Comparison of ENCODE assay signal across 1 cellular context in the genomic region with DNA sequence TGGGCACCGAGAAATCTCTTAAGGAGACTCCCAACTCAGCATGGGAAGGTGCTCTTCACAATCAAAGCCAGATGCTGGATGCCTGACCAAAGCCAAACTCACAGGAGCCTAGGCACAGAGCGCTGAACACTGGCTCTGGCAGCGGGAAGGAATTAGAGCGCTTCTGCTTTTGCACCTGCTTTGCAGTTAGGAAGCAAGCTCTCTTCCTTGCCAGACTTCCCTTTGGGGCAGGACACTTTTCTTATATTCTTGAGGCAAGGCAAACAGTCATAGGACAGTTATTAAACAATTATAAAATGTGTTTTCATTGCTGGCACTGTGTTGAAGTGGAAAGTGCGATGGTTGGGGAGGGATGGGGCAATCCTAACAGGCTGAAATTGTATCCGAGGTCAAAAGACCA.
TF ChIP-seq lines count a peak whose summit lies in the region.

No MANE protein-coding gene starts in this region.

TF ChIP-seq in SK-N-SH, 30 proteins besides CTCF, POLR2A, EP300 and RAD21 (continued from another document):
- TF ChIP-seq, protein P1, sequence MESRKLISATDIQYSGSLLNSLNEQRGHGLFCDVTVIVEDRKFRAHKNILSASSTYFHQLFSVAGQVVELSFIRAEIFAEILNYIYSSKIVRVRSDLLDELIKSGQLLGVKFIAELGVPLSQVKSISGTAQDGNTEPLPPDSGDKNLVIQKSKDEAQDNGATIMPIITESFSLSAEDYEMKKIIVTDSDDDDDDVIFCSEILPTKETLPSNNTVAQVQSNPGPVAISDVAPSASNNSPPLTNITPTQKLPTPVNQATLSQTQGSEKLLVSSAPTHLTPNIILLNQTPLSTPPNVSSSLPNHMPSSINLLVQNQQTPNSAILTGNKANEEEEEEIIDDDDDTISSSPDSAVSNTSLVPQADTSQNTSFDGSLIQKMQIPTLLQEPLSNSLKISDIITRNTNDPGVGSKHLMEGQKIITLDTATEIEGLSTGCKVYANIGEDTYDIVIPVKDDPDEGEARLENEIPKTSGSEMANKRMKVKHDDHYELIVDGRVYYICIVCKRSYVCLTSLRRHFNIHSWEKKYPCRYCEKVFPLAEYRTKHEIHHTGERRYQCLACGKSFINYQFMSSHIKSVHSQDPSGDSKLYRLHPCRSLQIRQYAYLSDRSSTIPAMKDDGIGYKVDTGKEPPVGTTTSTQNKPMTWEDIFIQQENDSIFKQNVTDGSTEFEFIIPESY (IDR thresholded peaks at IDR 0.05; ENCODE audit: borderline replicate concordance, low read depth), result no peak
- no peak for TF ChIP-seq TEAD4 (IDR thresholded peaks at IDR 0.05; ENCODE audit: borderline replicate concordance, insufficient read depth)
- no peak for TF ChIP-seq GABPA (IDR thresholded peaks at IDR 0.05; ENCODE audit: low read depth)
- TF ChIP-seq JUND (IDR thresholded peaks at IDR 0.05), result no peak
- no peak for TF ChIP-seq FOXM1 (IDR thresholded peaks at IDR 0.05; ENCODE audit: low read depth)
- TF ChIP-seq, protein P2, sequence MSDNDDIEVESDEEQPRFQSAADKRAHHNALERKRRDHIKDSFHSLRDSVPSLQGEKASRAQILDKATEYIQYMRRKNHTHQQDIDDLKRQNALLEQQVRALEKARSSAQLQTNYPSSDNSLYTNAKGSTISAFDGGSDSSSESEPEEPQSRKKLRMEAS (IDR thresholded peaks at IDR 0.05; ENCODE audit: low read depth), result no peak
- TF ChIP-seq, protein P3, sequence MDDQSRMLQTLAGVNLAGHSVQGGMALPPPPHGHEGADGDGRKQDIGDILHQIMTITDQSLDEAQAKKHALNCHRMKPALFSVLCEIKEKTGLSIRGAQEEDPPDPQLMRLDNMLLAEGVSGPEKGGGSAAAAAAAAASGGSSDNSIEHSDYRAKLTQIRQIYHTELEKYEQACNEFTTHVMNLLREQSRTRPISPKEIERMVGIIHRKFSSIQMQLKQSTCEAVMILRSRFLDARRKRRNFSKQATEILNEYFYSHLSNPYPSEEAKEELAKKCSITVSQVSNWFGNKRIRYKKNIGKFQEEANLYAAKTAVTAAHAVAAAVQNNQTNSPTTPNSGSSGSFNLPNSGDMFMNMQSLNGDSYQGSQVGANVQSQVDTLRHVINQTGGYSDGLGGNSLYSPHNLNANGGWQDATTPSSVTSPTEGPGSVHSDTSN (IDR thresholded peaks at IDR 0.05), result no peak
- TF ChIP-seq, protein P4, sequence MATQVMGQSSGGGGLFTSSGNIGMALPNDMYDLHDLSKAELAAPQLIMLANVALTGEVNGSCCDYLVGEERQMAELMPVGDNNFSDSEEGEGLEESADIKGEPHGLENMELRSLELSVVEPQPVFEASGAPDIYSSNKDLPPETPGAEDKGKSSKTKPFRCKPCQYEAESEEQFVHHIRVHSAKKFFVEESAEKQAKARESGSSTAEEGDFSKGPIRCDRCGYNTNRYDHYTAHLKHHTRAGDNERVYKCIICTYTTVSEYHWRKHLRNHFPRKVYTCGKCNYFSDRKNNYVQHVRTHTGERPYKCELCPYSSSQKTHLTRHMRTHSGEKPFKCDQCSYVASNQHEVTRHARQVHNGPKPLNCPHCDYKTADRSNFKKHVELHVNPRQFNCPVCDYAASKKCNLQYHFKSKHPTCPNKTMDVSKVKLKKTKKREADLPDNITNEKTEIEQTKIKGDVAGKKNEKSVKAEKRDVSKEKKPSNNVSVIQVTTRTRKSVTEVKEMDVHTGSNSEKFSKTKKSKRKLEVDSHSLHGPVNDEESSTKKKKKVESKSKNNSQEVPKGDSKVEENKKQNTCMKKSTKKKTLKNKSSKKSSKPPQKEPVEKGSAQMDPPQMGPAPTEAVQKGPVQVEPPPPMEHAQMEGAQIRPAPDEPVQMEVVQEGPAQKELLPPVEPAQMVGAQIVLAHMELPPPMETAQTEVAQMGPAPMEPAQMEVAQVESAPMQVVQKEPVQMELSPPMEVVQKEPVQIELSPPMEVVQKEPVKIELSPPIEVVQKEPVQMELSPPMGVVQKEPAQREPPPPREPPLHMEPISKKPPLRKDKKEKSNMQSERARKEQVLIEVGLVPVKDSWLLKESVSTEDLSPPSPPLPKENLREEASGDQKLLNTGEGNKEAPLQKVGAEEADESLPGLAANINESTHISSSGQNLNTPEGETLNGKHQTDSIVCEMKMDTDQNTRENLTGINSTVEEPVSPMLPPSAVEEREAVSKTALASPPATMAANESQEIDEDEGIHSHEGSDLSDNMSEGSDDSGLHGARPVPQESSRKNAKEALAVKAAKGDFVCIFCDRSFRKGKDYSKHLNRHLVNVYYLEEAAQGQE (IDR thresholded peaks at IDR 0.05; ENCODE audit: low read depth, low read length), result no peak
- no peak for TF ChIP-seq SMC3 (IDR thresholded peaks at IDR 0.05; ENCODE audit: low read depth, low read length)
